Comparison of ENCODE assay signal across 1 cellular context in the genomic region with DNA sequence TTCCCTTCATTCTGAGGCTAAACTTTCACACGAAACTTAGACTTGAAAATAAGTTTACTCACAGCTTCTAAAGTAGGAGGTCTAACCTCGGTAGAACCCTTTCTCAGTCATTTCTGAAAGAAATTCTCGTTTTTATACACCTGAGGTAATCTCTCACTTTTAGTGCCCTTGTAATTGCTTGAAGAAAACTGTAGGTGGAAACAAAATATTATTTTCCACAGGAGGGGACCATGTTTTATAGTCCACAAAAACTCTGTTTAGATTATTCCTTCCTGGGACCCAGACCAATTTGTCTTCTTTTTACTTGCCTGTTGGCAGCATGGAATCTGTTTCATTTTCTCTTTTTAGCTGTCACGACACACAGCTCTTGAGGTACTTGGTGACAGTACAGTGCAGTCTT.
TF ChIP-seq lines count a peak whose summit lies in the region.

No MANE protein-coding gene starts in this region.

TF ChIP-seq in HepG2, 621 proteins besides CTCF, POLR2A, EP300 and RAD21 (continued from another document):
- TF ChIP-seq, protein P1, sequence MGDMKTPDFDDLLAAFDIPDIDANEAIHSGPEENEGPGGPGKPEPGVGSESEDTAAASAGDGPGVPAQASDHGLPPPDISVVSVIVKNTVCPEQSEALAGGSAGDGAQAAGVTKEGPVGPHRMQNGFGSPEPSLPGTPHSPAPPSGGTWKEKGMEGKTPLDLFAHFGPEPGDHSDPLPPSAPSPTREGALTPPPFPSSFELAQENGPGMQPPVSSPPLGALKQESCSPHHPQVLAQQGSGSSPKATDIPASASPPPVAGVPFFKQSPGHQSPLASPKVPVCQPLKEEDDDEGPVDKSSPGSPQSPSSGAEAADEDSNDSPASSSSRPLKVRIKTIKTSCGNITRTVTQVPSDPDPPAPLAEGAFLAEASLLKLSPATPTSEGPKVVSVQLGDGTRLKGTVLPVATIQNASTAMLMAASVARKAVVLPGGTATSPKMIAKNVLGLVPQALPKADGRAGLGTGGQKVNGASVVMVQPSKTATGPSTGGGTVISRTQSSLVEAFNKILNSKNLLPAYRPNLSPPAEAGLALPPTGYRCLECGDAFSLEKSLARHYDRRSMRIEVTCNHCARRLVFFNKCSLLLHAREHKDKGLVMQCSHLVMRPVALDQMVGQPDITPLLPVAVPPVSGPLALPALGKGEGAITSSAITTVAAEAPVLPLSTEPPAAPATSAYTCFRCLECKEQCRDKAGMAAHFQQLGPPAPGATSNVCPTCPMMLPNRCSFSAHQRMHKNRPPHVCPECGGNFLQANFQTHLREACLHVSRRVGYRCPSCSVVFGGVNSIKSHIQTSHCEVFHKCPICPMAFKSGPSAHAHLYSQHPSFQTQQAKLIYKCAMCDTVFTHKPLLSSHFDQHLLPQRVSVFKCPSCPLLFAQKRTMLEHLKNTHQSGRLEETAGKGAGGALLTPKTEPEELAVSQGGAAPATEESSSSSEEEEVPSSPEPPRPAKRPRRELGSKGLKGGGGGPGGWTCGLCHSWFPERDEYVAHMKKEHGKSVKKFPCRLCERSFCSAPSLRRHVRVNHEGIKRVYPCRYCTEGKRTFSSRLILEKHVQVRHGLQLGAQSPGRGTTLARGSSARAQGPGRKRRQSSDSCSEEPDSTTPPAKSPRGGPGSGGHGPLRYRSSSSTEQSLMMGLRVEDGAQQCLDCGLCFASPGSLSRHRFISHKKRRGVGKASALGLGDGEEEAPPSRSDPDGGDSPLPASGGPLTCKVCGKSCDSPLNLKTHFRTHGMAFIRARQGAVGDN (CRISPR knock-in tag; IDR thresholded peaks at IDR 0.05) = no peak
- TF ChIP-seq JDP2 (CRISPR knock-in tag; IDR thresholded peaks at IDR 0.05; ENCODE audit: borderline replicate concordance) (no peak), ZNF75D (CRISPR knock-in tag; IDR thresholded peaks at IDR 0.05; ENCODE audit: borderline replicate concordance) (no peak), RFX3 (CRISPR knock-in tag; IDR thresholded peaks at IDR 0.05) (no peak)
- TF ChIP-seq, protein P2, sequence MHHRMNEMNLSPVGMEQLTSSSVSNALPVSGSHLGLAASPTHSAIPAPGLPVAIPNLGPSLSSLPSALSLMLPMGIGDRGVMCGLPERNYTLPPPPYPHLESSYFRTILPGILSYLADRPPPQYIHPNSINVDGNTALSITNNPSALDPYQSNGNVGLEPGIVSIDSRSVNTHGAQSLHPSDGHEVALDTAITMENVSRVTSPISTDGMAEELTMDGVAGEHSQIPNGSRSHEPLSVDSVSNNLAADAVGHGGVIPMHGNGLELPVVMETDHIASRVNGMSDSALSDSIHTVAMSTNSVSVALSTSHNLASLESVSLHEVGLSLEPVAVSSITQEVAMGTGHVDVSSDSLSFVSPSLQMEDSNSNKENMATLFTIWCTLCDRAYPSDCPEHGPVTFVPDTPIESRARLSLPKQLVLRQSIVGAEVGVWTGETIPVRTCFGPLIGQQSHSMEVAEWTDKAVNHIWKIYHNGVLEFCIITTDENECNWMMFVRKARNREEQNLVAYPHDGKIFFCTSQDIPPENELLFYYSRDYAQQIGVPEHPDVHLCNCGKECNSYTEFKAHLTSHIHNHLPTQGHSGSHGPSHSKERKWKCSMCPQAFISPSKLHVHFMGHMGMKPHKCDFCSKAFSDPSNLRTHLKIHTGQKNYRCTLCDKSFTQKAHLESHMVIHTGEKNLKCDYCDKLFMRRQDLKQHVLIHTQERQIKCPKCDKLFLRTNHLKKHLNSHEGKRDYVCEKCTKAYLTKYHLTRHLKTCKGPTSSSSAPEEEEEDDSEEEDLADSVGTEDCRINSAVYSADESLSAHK (CRISPR knock-in tag; IDR thresholded peaks at IDR 0.05; ENCODE audit: borderline replicate concordance) = no peak
